Comparison of ENCODE assay signal across 8 cellular contexts in the genomic region with DNA sequence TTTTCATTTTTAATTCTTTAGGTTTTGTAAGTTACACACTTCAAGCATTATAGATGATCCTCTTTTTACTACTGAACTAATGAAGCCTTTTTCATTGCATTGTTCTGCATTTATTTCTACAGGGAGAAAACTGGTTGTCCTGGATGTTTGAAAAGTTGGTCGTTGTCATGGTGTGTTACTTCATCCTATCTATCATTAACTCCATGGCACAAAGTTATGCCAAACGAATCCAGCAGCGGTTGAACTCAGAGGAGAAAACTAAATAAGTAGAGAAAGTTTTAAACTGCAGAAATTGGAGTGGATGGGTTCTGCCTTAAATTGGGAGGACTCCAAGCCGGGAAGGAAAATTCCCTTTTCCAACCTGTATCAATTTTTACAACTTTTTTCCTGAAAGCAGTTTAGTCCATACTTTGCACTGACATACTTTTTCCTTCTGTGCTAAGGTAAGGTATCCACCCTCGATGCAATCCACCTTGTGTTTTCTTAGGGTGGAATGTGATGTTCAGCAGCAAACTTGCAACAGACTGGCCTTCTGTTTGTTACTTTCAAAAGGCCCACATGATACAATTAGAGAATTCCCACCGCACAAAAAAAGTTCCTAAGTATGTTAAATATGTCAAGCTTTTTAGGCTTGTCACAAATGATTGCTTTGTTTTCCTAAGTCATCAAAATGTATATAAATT. TPM values are rescaled to one million over a fixed set of nuclear protein-coding genes. Genes with fewer than 3 reads are reported as not detected.
DNase-seq lines count a peak whose midpoint lies in the region; ATAC-seq and TF ChIP-seq lines count a peak whose summit lies in the region.

No MANE protein-coding gene starts in this region.

- no peak for TF ChIP-seq CTCF in VCaP (conservative IDR thresholded peaks at IDR 0.05)

- ATAC-seq in stimulated activated effector memory CD8-positive, alpha-beta T cell treated with anti-CD3 and anti-CD28 coated beads, Interleukin-12 subunit alpha, Interleukin-12 subunit beta, amount 100 ng/mL, for 72 hours, result no peak
- ATAC-seq in esophagus mucosa, result no peak
- ATAC-seq in HG02981 (IDR thresholded peaks at IDR 0.05; ENCODE audit: unreplicated experiment), result no peak

- H3K36me3 Mint-ChIP-seq in stimulated activated effector memory CD8-positive, alpha-beta T cell treated with anti-CD3 and anti-CD28 coated beads, Interleukin-12 subunit alpha, Interleukin-12 subunit beta, amount 100 ng/mL, for 72 hours, result peaks cover 94% of the 10 kb centered on the region

- peak overlapping the region; percentile 99 for H3K27ac ChIP-seq in VCaP

- peaks cover 55% of the 10 kb centered on the region for H3K4me1 Mint-ChIP-seq in stimulated activated effector memory CD8-positive, alpha-beta T cell treated with anti-CD3 and anti-CD28 coated beads, Interleukin-12 subunit alpha, Interleukin-12 subunit beta, amount 100 ng/mL, for 72 hours

- H3K4me3 Mint-ChIP-seq in stimulated activated effector memory CD8-positive, alpha-beta T cell treated with anti-CD3 and anti-CD28 coated beads, Interleukin-12 subunit alpha, Interleukin-12 subunit beta, amount 100 ng/mL, for 72 hours, result peak overlapping the region; percentile 90

- DNase-seq in NCI-H510A treated with DMSO at 0.1 percent for 48 hours (lab: John Stamatoyannopoulos, UW) (peak; percentile 66), NCI-H510A (lab: John Stamatoyannopoulos, UW) (no peak), foreskin melanocyte (peak; percentile 71), 8988T (no peak)
- DNase-seq in stimulated activated effector memory CD8-positive, alpha-beta T cell treated with anti-CD3 and anti-CD28 coated beads, Interleukin-12 subunit alpha, Interleukin-12 subunit beta, amount 100 ng/mL, for 72 hours (ENCODE audit: low spot score in 2 of 2), result no peak

- H3K27ac Mint-ChIP-seq in stimulated activated effector memory CD8-positive, alpha-beta T cell treated with anti-CD3 and anti-CD28 coated beads, Interleukin-12 subunit alpha, Interleukin-12 subunit beta, amount 100 ng/mL, for 72 hours, result peak overlapping the region; percentile 99

- no peaks in the 10 kb centered on the region for H3K9me3 Mint-ChIP-seq in stimulated activated effector memory CD8-positive, alpha-beta T cell treated with anti-CD3 and anti-CD28 coated beads, Interleukin-12 subunit alpha, Interleukin-12 subunit beta, amount 100 ng/mL, for 72 hours

RNA-seq across cellular contexts. Expression of a gene that starts 53.0 kb away (rescaled TPM):
- 12.5 TPM for total RNA-seq in esophagus mucosa

RNA-seq across cellular contexts. Expression of a gene that starts 53.1 kb away (rescaled TPM):
- total RNA-seq in esophagus mucosa, result 36.6 TPM

Comparison
In these comparisons a context has a peak if more than half of its experiments do, and no peak if none do; other contexts are left out.
1. DNase-seq: peak in NCI-H510A treated with DMSO at 0.1 percent for 48 hours (single experiment) and foreskin melanocyte (single experiment); none in NCI-H510A (single experiment), stimulated activated effector memory CD8-positive, alpha-beta T cell treated with anti-CD3 and anti-CD28 coated beads, Interleukin-12 subunit alpha, Interleukin-12 subunit beta, amount 100 ng/mL, for 72 hours (0 of 2) and 8988T (single experiment).